ENCODE assay signal across 8 cellular contexts in the genomic region with DNA sequence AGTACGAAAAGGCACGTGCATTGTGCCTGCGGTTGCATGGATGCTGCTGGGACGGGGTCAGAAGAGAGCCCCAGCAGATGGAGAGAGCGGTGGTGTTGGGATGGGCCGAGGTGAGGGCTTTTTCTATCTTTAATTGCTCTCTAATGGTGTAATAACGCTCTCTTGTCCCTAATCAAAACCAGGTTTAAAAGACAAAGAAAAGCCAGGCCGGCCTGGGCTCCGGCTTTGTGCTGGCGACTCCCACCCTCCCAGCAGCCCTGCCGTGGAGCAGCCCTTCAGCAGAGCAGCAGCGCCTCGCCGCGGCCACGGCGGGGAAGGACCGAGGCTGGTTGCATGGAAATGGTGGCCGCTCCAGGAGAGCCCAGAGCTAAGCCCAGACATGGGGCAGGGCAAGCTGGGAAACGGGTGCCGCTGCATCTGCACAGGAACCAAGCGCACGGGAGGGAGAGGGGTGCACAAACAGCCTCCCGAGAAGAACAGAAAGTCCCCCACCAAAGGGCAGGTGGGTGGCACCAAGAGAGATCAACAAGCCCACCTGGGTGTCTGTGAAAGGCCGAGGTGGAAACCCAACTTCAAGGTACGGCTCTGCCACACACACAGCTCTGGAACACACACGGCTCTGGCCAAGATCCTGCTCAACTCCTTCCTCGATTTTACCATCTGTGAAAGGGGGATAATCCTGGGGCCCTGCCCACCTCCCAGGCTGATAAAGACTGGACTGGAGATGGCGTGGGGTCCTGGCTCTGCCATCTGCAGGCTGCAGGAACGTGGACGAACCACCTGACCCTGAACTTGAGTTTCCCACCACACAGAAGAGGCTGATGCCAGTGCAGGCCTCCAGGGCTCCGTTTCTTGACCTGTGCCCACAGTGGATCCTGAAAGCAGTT. TPM values are rescaled to one million over a fixed set of nuclear protein-coding genes. Genes with fewer than 3 reads are reported as not detected.
DNase-seq lines count a peak whose midpoint lies in the region; ATAC-seq lines count a peak whose summit lies in the region.

No MANE protein-coding gene starts in this region.

- no peak overlapping the region for H3K4me3 ChIP-seq in skeletal muscle satellite cell (ENCODE audit: low read length)

- H3K27me3 ChIP-seq in skeletal muscle satellite cell (ENCODE audit: control insufficient read depth, insufficient read depth, low read length), result no peaks in the 10 kb centered on the region

- H3K27me3 Mint-ChIP-seq in immature natural killer cell (ENCODE audit: low read depth in 3 of 3), result peaks cover 0 to 2% (median 2%) of the 10 kb centered on the region in 3 donors

- H3K4me2 ChIP-seq in skeletal muscle satellite cell (ENCODE audit: low read length), result no peak overlapping the region

- DNase-seq in G401 (ENCODE audit: low spot score) (peak; percentile 85), M059J (ENCODE audit: low read depth) (peak; percentile 66), SKM-1 (lab: John Stamatoyannopoulos, UW; ENCODE audit: unreplicated experiment) (peak; percentile 28), T47D (ENCODE audit: low read depth in 1 of 2, low spot score in 1 of 2) (peak; percentile 71 to 72), immature natural killer cell (peak; percentile 54 to 61 (median 57)), NOMO-1 treated with dmso at 0.1 percent for 144 hours (lab: John Stamatoyannopoulos, UW; ENCODE audit: unreplicated experiment) (no peak)

- H3K27ac Mint-ChIP-seq in immature natural killer cell, result peak overlapping the region in 1 of 6 donors; percentile 9

- peaks cover 7 to 18% (median 9%) of the 10 kb centered on the region in 3 donors for H3K36me3 Mint-ChIP-seq in immature natural killer cell

- H3K4me1 Mint-ChIP-seq in immature natural killer cell, result peaks cover 7 to 23% of the 10 kb centered on the region in 2 donors

- ATAC-seq in GM21786 (IDR thresholded peaks at IDR 0.05; ENCODE audit: unreplicated experiment), result peak; percentile 82

- no peaks in the 10 kb centered on the region for H3K9me3 Mint-ChIP-seq in immature natural killer cell

- no peak overlapping the region for H3K4me3 Mint-ChIP-seq in immature natural killer cell

- in situ Hi-C loops in G401 (cut with HindIII; ENCODE audit: low sequenced_read_pairs) (loop anchor here (5.0 kb wide), 1 partner anchor 194 kb away; no protein-coding TSS in a partner anchor), T47D (cut with HindIII; ENCODE audit: low pct_unique_long_range_greater_than_20kb, low sequenced_read_pairs) (loop anchor here (25.0 kb wide), 1 partner anchor 199 kb away; the partner anchor contains the start of gene RHOB)

- peaks cover 22% of the 10 kb centered on the region for H3K4me1 ChIP-seq in skeletal muscle satellite cell (ENCODE audit: control insufficient read depth, insufficient read depth, low read length)

- no peaks in the 10 kb centered on the region for H3K9me3 ChIP-seq in skeletal muscle satellite cell (replicated peaks; ENCODE audit: low read length)

- peaks cover 11% of the 10 kb centered on the region for H3K36me3 ChIP-seq in skeletal muscle satellite cell (ENCODE audit: insufficient read depth, low read length)

- H3K9ac ChIP-seq in skeletal muscle satellite cell (ENCODE audit: low read depth, low read length), result peak overlapping the region; percentile 20

RNA-seq across cellular contexts. Expression of gene HS1BP3, which starts 15.0 kb away (rescaled TPM):
- 47.6 and 53.7 TPM in 2 replicates for total RNA-seq in G401 (2014; rRNA removed; shearing (Covaris generic))
- total RNA-seq in M059J (2014; rRNA removed; shearing (Covaris generic)), result 6.5 and 12.1 TPM in 2 replicates
- 10 to 100 TPM; 19.2 to 31.1 (median 25.3) TPM for polyA plus RNA-seq in immature natural killer cell
- 18.1 and 34.2 TPM in 2 replicates for total RNA-seq in skeletal muscle satellite cell (2012; rRNA removed)

RNA-seq across cellular contexts. Expression of gene GDF7, which starts 31.0 kb away (rescaled TPM):
- 0.37 and 1.2 TPM in 2 replicates for total RNA-seq in G401 (2014; rRNA removed; shearing (Covaris generic))
- 0.05 TPM in 1 of 2 replicates, not detected in the other for total RNA-seq in M059J (2014; rRNA removed; shearing (Covaris generic))
- not detected for polyA plus RNA-seq in immature natural killer cell
- under 0.01 TPM in 1 of 2 replicates, not detected in the other for total RNA-seq in skeletal muscle satellite cell (2012; rRNA removed)
